In genomic region chr17:1490643-1491405, GRCh38 we compare ENCODE assay signal across 1 cellular context.
TF ChIP-seq lines count a peak whose summit lies in the region.

No MANE protein-coding gene starts in this region.

TF ChIP-seq in K562, 482 proteins besides CTCF, POLR2A, EP300 and RAD21 (continued from another document and continues in another):
- no peak for TF ChIP-seq CUX1 (CRISPR knock-in tag; IDR thresholded peaks at IDR 0.05)
- no peak for TF ChIP-seq RCOR1 (IDR thresholded peaks at IDR 0.05; ENCODE audit: borderline replicate concordance in 1 of 2, low read depth in 2 of 2, low read length in 2 of 2)
- no peak for TF ChIP-seq RNF219 (CRISPR knock-in tag; IDR thresholded peaks at IDR 0.05)
- TF ChIP-seq SIN3A (IDR thresholded peaks at IDR 0.05; ENCODE audit: borderline replicate concordance in 2 of 2, control insufficient read depth in 1 of 2, low read depth in 2 of 2, low read length in 2 of 2), result peak in 1 of 2 experiments; percentile 88; a peak in 1 of 4 replicates
- no peak for TF ChIP-seq ZKSCAN3 (CRISPR knock-in tag; IDR thresholded peaks at IDR 0.05)
- no peak for TF ChIP-seq YBX1 (IDR thresholded peaks at IDR 0.05)
- peak; percentile 93 for TF ChIP-seq TAL1 (IDR thresholded peaks at IDR 0.05)
- TF ChIP-seq SMARCA4 (IDR thresholded peaks at IDR 0.05), result peak; percentile 81
- TF ChIP-seq ZBTB1 (CRISPR knock-in tag; IDR thresholded peaks at IDR 0.05; ENCODE audit: borderline replicate concordance, low read depth), result no peak
- TF ChIP-seq ETV6 (IDR thresholded peaks at IDR 0.05; ENCODE audit: borderline replicate concordance in 1 of 2, low read depth in 2 of 2, low read length in 1 of 2), result no peak
- no peak for TF ChIP-seq ETV6 (CRISPR knock-in tag; IDR thresholded peaks at IDR 0.05; ENCODE audit: borderline replicate concordance)
- TF ChIP-seq FUS (optimal IDR thresholded peaks at IDR 0.05; ENCODE audit: low read depth, low read length), result no peak
- no peak for TF ChIP-seq NFE2 (IDR thresholded peaks at IDR 0.05; ENCODE audit: low read depth)
- TF ChIP-seq SMAD4 (CRISPR knock-in tag; conservative IDR thresholded peaks at IDR 0.05), result peak; percentile 68
- peak; percentile 62; the same call in 1 of the 2 replicates for TF ChIP-seq RNF2 (IDR thresholded peaks at IDR 0.05)
- no peak for TF ChIP-seq SNIP1 (IDR thresholded peaks at IDR 0.05; ENCODE audit: low read depth)
- no peak for TF ChIP-seq KDM4B (IDR thresholded peaks at IDR 0.05; ENCODE audit: borderline replicate concordance in 2 of 2, low read depth in 1 of 2)
- TF ChIP-seq C11orf30 (IDR thresholded peaks at IDR 0.05; ENCODE audit: low read depth), result no peak
- peak in 1 of 2 experiments; percentile 19; a peak in 1 of 4 replicates for TF ChIP-seq NONO (IDR thresholded peaks at IDR 0.05; ENCODE audit: low read depth in 2 of 2, low read length in 1 of 2)
- no peak for TF ChIP-seq MED1 (CRISPR knock-in tag; IDR thresholded peaks at IDR 0.05; ENCODE audit: borderline replicate concordance)
- TF ChIP-seq MTA1 (IDR thresholded peaks at IDR 0.05; ENCODE audit: borderline replicate concordance), result peak; percentile 62; the same call in 1 of the 2 replicates
- peak; percentile 96 for TF ChIP-seq ARID1B (IDR thresholded peaks at IDR 0.05)
- no peak for TF ChIP-seq PYGO2 (tag; IDR thresholded peaks at IDR 0.05)
- TF ChIP-seq KLF10 (CRISPR knock-in tag; IDR thresholded peaks at IDR 0.05), result no peak
- no peak for TF ChIP-seq HIVEP1 (CRISPR knock-in tag; IDR thresholded peaks at IDR 0.05)
- peak; percentile 55 for TF ChIP-seq L3MBTL2 (IDR thresholded peaks at IDR 0.05)
- TF ChIP-seq NRF1 (conservative IDR thresholded peaks at IDR 0.05 in 1 of 2, IDR thresholded peaks at IDR 0.05 in 1 of 2), result peak; percentile 46 to 53
- peak; percentile 64; the same call in 1 of the 2 replicates for TF ChIP-seq FOXM1 (IDR thresholded peaks at IDR 0.05; ENCODE audit: low read depth)
- TF ChIP-seq FOXM1 (CRISPR knock-in tag; IDR thresholded peaks at IDR 0.05; ENCODE audit: low read depth), result no peak
- peak; percentile 57; the same call in 1 of the 2 replicates for TF ChIP-seq ATF7 (IDR thresholded peaks at IDR 0.05)
- TF ChIP-seq NFYB (IDR thresholded peaks at IDR 0.05; ENCODE audit: extremely low read depth, insufficient read length), result no peak
- TF ChIP-seq SMARCE1 (IDR thresholded peaks at IDR 0.05), result peak; percentile 81
- no peak for TF ChIP-seq FOXA1 (IDR thresholded peaks at IDR 0.05; ENCODE audit: borderline replicate concordance)
- no peak for TF ChIP-seq MYNN (IDR thresholded peaks at IDR 0.05)
- no peak for TF ChIP-seq MYNN (CRISPR knock-in tag; IDR thresholded peaks at IDR 0.05)
- no peak for TF ChIP-seq ZNF124 (CRISPR knock-in tag; IDR thresholded peaks at IDR 0.05)
- TF ChIP-seq ZNF318 (IDR thresholded peaks at IDR 0.05; ENCODE audit: borderline replicate concordance in 1 of 2, low read depth in 1 of 2), result peak in 1 of 2 experiments; percentile 73; a peak in 2 of 4 replicates
- TF ChIP-seq EZH2 (IDR thresholded peaks at IDR 0.05; ENCODE audit: borderline replicate concordance, low read depth, low read length), result no peak
- TF ChIP-seq PHTF2 (CRISPR knock-in tag; IDR thresholded peaks at IDR 0.05), result no peak
- no peak for TF ChIP-seq BCLAF1 (IDR thresholded peaks at IDR 0.05; ENCODE audit: borderline replicate concordance in 1 of 2, control insufficient read depth in 1 of 2, low read depth in 2 of 2, low read length in 1 of 2)
- no peak for TF ChIP-seq XRCC4 (IDR thresholded peaks at IDR 0.05; ENCODE audit: extremely low read depth, insufficient read depth, insufficient read length)
- TF ChIP-seq ZNF175 (CRISPR knock-in tag; IDR thresholded peaks at IDR 0.05; ENCODE audit: low read depth), result no peak
- peak; percentile 64; the same call in 1 of the 2 replicates for TF ChIP-seq PHF8 (IDR thresholded peaks at IDR 0.05; ENCODE audit: borderline replicate concordance, low read length)
- TF ChIP-seq TAF1 (IDR thresholded peaks at IDR 0.05; ENCODE audit: control insufficient read depth, extremely low read depth, insufficient read depth, low read length, severe bottlenecking), result no peak
- no peak for TF ChIP-seq NR2C1 (IDR thresholded peaks at IDR 0.05)
- TF ChIP-seq NR2C1 (tag; IDR thresholded peaks at IDR 0.05), result no peak
- TF ChIP-seq TOE1 (IDR thresholded peaks at IDR 0.05; ENCODE audit: borderline replicate concordance), result peak; percentile 33; the same call in 1 of the 2 replicates
- no peak for TF ChIP-seq TOE1 (CRISPR knock-in tag; IDR thresholded peaks at IDR 0.05; ENCODE audit: borderline replicate concordance, low read depth)
- TF ChIP-seq HNRNPLL (IDR thresholded peaks at IDR 0.05; ENCODE audit: low read depth, low read length, poor library complexity, severe bottlenecking), result no peak
- no peak for TF ChIP-seq CGGBP1 (CRISPR knock-in tag; IDR thresholded peaks at IDR 0.05)
- TF ChIP-seq NUFIP1 (IDR thresholded peaks at IDR 0.05; ENCODE audit: partially characterized antibody), result no peak
- TF ChIP-seq ZNF561 (CRISPR knock-in tag; conservative IDR thresholded peaks at IDR 0.05), result no peak
- TF ChIP-seq DLX4 (CRISPR knock-in tag; IDR thresholded peaks at IDR 0.05), result no peak
